8 cellular contexts compared by ENCODE assay signal in the genomic region with DNA sequence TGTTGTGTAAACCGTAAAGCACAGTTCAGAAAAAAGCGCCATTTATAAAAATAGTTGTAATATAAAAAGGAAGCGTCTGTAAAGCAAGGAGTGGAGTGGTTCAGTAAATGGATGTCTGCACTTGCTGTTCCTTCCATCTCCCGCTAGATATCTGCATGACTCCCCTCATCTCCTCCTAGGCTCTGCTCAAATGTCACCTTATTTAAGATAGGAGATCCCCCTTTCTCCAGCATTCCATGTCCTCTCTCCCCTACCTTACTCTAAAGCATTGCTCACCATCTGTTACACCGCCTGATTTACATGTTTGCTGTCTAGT. TPM values are rescaled to one million over a fixed set of nuclear protein-coding genes. Genes with fewer than 3 reads are reported as not detected.
DNase-seq lines count a peak whose midpoint lies in the region; TF ChIP-seq lines count a peak whose summit lies in the region.

No MANE protein-coding gene starts in this region.

- CTCF ChIA-PET in activated naive CD4-positive, alpha-beta T cell treated with anti-CD3 and anti-CD28 coated beads, Interleukin-2, amount 10 ng/mL, durations not matched to agents 7 days and 5 days (lab: Charles Lee), result interaction anchor here (1.3 kb wide), 1 partner anchor 16 kb away, joined by 4 read pairs; no protein-coding TSS in a partner anchor
- CTCF ChIA-PET in OCI-LY7 (lab: Charles Lee; ENCODE audit: unreplicated experiment), result no interaction called here

- no peak for TF ChIP-seq POLR2A in esophagus squamous epithelium (IDR thresholded peaks at IDR 0.05)
- TF ChIP-seq POLR2A in prostate gland (IDR thresholded peaks at IDR 0.05), result no peak

- no peak for DNase-seq in activated naive CD4-positive, alpha-beta T cell treated with anti-CD3 and anti-CD28 coated beads, Interleukin-2, amount 10 ng/mL, durations not matched to agents 7 days and 5 days
- no peak for DNase-seq in activated naive CD4-positive, alpha-beta T cell (lab: John Stamatoyannopoulos, UW)
- DNase-seq in OCI-LY7 (ENCODE audit: low spot score), result no peak
- no peak for DNase-seq in esophagus squamous epithelium (lab: John Stamatoyannopoulos, UW)
- DNase-seq in prostate gland (ENCODE audit: low spot score), result no peak
- no peak for DNase-seq in NOMO-1 treated with DMSO at 0.1 percent for 48 hours (lab: John Stamatoyannopoulos, UW; ENCODE audit: unreplicated experiment)
- no peak for DNase-seq in stimulated activated CD4-positive, alpha-beta T cell treated with anti-CD3 and anti-CD28 coated beads, Interleukin-4, amount 100 ng/mL, for 1 hour
- DNase-seq in stimulated activated CD4-positive, alpha-beta T cell treated with anti-CD3 and anti-CD28 coated beads, Interleukin-2, amount 100 ng/mL, for 24 hours, result no peak

- no TSS peak for BruUV-seq in OCI-LY7 (replicated peaks; lab: Mats Ljungman, UMichigan)

- POLR2A ChIA-PET in OCI-LY7 (lab: Charles Lee), result interaction anchor here (0.6 kb wide), 1 partner anchor 54 kb away, joined by 3 read pairs; no protein-coding TSS in a partner anchor

- no peaks in the 10 kb centered on the region for H3K9me3 Mint-ChIP-seq in activated naive CD4-positive, alpha-beta T cell treated with anti-CD3 and anti-CD28 coated beads, Interleukin-2, amount 10 ng/mL, durations not matched to agents 7 days and 5 days

- H3K4me1 ChIP-seq in OCI-LY7 (ENCODE audit: insufficient read depth, low read length, poor library complexity, severe bottlenecking), result peaks cover 36% of the 10 kb centered on the region
- H3K4me1 ChIP-seq in esophagus squamous epithelium, result peaks cover 8 to 44% (median 21%) of the 10 kb centered on the region in 3 donors
- peaks cover 7% of the 10 kb centered on the region for H3K4me1 ChIP-seq in prostate gland (replicated peaks)

- peak overlapping the region; percentile 91 for H3K27ac Mint-ChIP-seq in activated naive CD4-positive, alpha-beta T cell treated with anti-CD3 and anti-CD28 coated beads, Interleukin-2, amount 10 ng/mL, durations not matched to agents 7 days and 5 days

- peak overlapping the region; percentile 94; the same call in 1 of the 2 replicates for H2AFZ ChIP-seq in OCI-LY7 (ENCODE audit: low read length)

- H3K36me3 Mint-ChIP-seq in activated naive CD4-positive, alpha-beta T cell treated with anti-CD3 and anti-CD28 coated beads, Interleukin-2, amount 10 ng/mL, durations not matched to agents 7 days and 5 days, result peaks cover 4% of the 10 kb centered on the region

- H3K9me3 ChIP-seq in OCI-LY7 (ENCODE audit: low read length) (no peaks in the 10 kb centered on the region), esophagus squamous epithelium (no peaks in the 10 kb centered on the region), prostate gland (no peaks in the 10 kb centered on the region)

- H3K27ac ChIP-seq in OCI-LY7 (ENCODE audit: low read depth, low read length, poor library complexity, severe bottlenecking) (peak overlapping the region; percentile 57), esophagus squamous epithelium (peak overlapping the region; percentile 86 to 94 (median 90)), prostate gland (no peak overlapping the region)

- intact Hi-C loops in OCI-LY7 (cut with micrococcal nuclease; ENCODE audit: unreplicated experiment), result no loop called here
- intact Hi-C loops in esophagus squamous epithelium (cut with DNase I), result no loop called here
- intact Hi-C loops in prostate gland (cut with DNase I), result no loop called here

- peaks cover 44% of the 10 kb centered on the region for H3K79me2 ChIP-seq in OCI-LY7 (ENCODE audit: insufficient read depth, low read depth, low read length)

- H3K4me1 Mint-ChIP-seq in activated naive CD4-positive, alpha-beta T cell treated with anti-CD3 and anti-CD28 coated beads, Interleukin-2, amount 10 ng/mL, durations not matched to agents 7 days and 5 days, result peaks cover 30% of the 10 kb centered on the region

- WGBS in esophagus squamous epithelium, 2 donors, result 36 to 42% methylated on average over 5 of the region's 5 CpGs
- WGBS in prostate gland, result 22% methylated on average over 5 of the region's 5 CpGs

- no peak for TF ChIP-seq CTCF in OCI-LY7 (conservative IDR thresholded peaks at IDR 0.05; ENCODE audit: low read length)
- TF ChIP-seq CTCF in esophagus squamous epithelium (IDR thresholded peaks at IDR 0.05), result no peak
- TF ChIP-seq CTCF in prostate gland (IDR thresholded peaks at IDR 0.05), result no peak

- H3K4me3 ChIP-seq in OCI-LY7 (ENCODE audit: low read depth, low read length, poor library complexity, severe bottlenecking), result peak overlapping the region; percentile 97
- H3K4me3 ChIP-seq in esophagus squamous epithelium, result peak overlapping the region; percentile 85 to 96 (median 90)
- H3K4me3 ChIP-seq in prostate gland, result peak overlapping the region; percentile 70 to 80

- H3K27me3 Mint-ChIP-seq in activated naive CD4-positive, alpha-beta T cell treated with anti-CD3 and anti-CD28 coated beads, Interleukin-2, amount 10 ng/mL, durations not matched to agents 7 days and 5 days, result no peaks in the 10 kb centered on the region

- peak overlapping the region; percentile 81 for H3K4me2 ChIP-seq in OCI-LY7 (ENCODE audit: low read length)

- H3K4me3 Mint-ChIP-seq in activated naive CD4-positive, alpha-beta T cell treated with anti-CD3 and anti-CD28 coated beads, Interleukin-2, amount 10 ng/mL, durations not matched to agents 7 days and 5 days, result peak overlapping the region; percentile 78

- no peaks in the 10 kb centered on the region; the same call in 1 of the 2 replicates for H3K9me2 ChIP-seq in OCI-LY7 (ENCODE audit: insufficient read depth, low read length)

- peaks cover 0 to 14% (median 0%) of the 10 kb centered on the region in 4 donors for H3K27me3 ChIP-seq in esophagus squamous epithelium
- no peaks in the 10 kb centered on the region for H3K27me3 ChIP-seq in prostate gland (replicated peaks; ENCODE audit: insufficient read depth)

- H3K36me3 ChIP-seq in OCI-LY7 (ENCODE audit: insufficient read depth, low read length), result peaks cover 19% of the 10 kb centered on the region; the same call in 1 of the 2 replicates
- H3K36me3 ChIP-seq in esophagus squamous epithelium, result peaks cover 5 to 40% (median 5%) of the 10 kb centered on the region in 3 donors
- H3K36me3 ChIP-seq in prostate gland, result no peaks in the 10 kb centered on the region

- no peaks in the 10 kb centered on the region for H4K20me1 ChIP-seq in OCI-LY7 (ENCODE audit: insufficient read depth, low read length)

RNA-seq across cellular contexts. Expression of a gene that starts 0.7 kb away (rescaled TPM):
- 15.5 and 16.3 TPM in 2 replicates for total RNA-seq in OCI-LY7 (2014; rRNA removed; shearing (Covaris generic))
- total RNA-seq in OCI-LY7 (2022) (20.6 and 25.2 TPM in 2 replicates), esophagus squamous epithelium (10 to 100 TPM; 19.0 to 35.6 (median 26.2) TPM), prostate gland (10 to 100 TPM; 30.0 to 37.0 TPM)

RNA-seq across cellular contexts. Expression of a gene that starts 21.2 kb away (rescaled TPM):
- not detected in 2 replicates for total RNA-seq in OCI-LY7 (2014; rRNA removed; shearing (Covaris generic))
- total RNA-seq in OCI-LY7 (2022) (not detected in 2 replicates), esophagus squamous epithelium (10 to 100 TPM in 1 of 4 donors, 1 to 10 TPM in 3; 3.1 to 12.8 (median 6.8) TPM), prostate gland (10 to 100 TPM; 12.7 to 17.4 TPM)

RNA-seq across cellular contexts. Expression of a gene that starts 45.2 kb away (rescaled TPM):
- total RNA-seq in OCI-LY7 (2014; rRNA removed; shearing (Covaris generic)), result not detected in 2 replicates
- total RNA-seq in OCI-LY7 (2022) (not detected in 2 replicates), esophagus squamous epithelium (under 1 TPM in 3 of 4 donors, not detected in 1; 0.11 to 0.19 (median 0.13) TPM), prostate gland (under 1 TPM; 0.68 to 0.85 TPM)

Comparison
In these comparisons a context has a peak if more than half of its experiments do, and no peak if none do; other contexts are left out.
1. H3K27ac ChIP-seq: peak in OCI-LY7 (single experiment) and esophagus squamous epithelium (4 of 4); none in prostate gland (0 of 2).
2. Peak in every context shown above with its lines, with median percentiles within 50 percentile points of each other: H3K4me3 ChIP-seq.